In genomic region chr10:42754155-42755027, GRCh38 we compare ENCODE assay signal across 8 cellular contexts.
A peak's percentile ranks its signal among the peaks of the same experiment; 100 is the strongest.
DNase-seq lines count a peak whose midpoint lies in the region; ATAC-seq and TF ChIP-seq lines count a peak whose summit lies in the region.

No MANE protein-coding gene starts in this region.

- TF ChIP-seq CTCF in AG09309 (IDR thresholded peaks at IDR 0.05; ENCODE audit: control insufficient read depth, insufficient read depth, low read depth, low read length, missing control alignments) = no peak

- H3K36me3 ChIP-seq in neuron (ENCODE audit: insufficient read depth, low read length) = no peaks in the 10 kb centered on the region

- H3K4me3 ChIP-seq in AG09309 (ENCODE audit: control insufficient read depth, low read depth, low read length) (peak overlapping the region; percentile 44), neuron (ENCODE audit: low read length) (peak overlapping the region; percentile 26)

- no peak for ATAC-seq in GM21528 (IDR thresholded peaks at IDR 0.05; ENCODE audit: low FRiP score, unreplicated experiment)

- DNase-seq in AG09309 (ENCODE audit: low read depth) (no peak), HEK293T (ENCODE audit: extremely low spot score) (peak; percentile 39), activated T-cell treated with anti-CD3 and anti-CD28 coated beads for 48 hours (ENCODE audit: low read depth) (peak; percentile 18), fibroblast of peridontal ligament (ENCODE audit: extremely low read depth) (peak; percentile 1), SW 1271 (lab: John Stamatoyannopoulos, UW) (no peak), DMS79 treated with DMSO at 0.1 percent for 48 hours (lab: John Stamatoyannopoulos, UW) (no peak)

- no peaks in the 10 kb centered on the region for H3K4me1 ChIP-seq in neuron (ENCODE audit: insufficient read depth, low read length)

- CTCF ChIA-PET in HEK293T (lab: Yijun Ruan, JAX) = interaction anchor here (0.6 kb wide), 1 partner anchor 403 kb away, joined by 4 read pairs; no protein-coding TSS in a partner anchor

- peak overlapping the region; percentile 71 for H2AFZ ChIP-seq in neuron (ENCODE audit: low read depth, low read length)

- H3K27me3 ChIP-seq in neuron (ENCODE audit: insufficient read depth, low read length) = peaks cover 77% of the 10 kb centered on the region

- POLR2A ChIA-PET in HEK293T (lab: Yijun Ruan, JAX) = interaction anchor here (1.7 kb wide), 1 partner anchor 28 kb away, joined by 10 read pairs; the partner anchor contains the start of gene BMS1

- H3K9me3 ChIP-seq in neuron (ENCODE audit: low read length) = no peaks in the 10 kb centered on the region

TF ChIP-seq in HEK293T, 16 proteins besides CTCF, POLR2A, EP300 and RAD21:
- TF ChIP-seq NFRKB (IDR thresholded peaks at IDR 0.05) (no peak), L3MBTL2 (conservative IDR thresholded peaks at IDR 0.05) (0 out of 2 replicates have a peak, but pooled peaks have one; percentile 11)

Comparison
In these comparisons a context has a peak if more than half of its experiments do, and no peak if none do; other contexts are left out.
1. DNase-seq: peak in HEK293T (single experiment), activated T-cell treated with anti-CD3 and anti-CD28 coated beads for 48 hours (single experiment) and fibroblast of peridontal ligament (single experiment); none in AG09309 (single experiment), SW 1271 (0 of 2) and DMS79 treated with DMSO at 0.1 percent for 48 hours (single experiment).